In the genomic region with DNA sequence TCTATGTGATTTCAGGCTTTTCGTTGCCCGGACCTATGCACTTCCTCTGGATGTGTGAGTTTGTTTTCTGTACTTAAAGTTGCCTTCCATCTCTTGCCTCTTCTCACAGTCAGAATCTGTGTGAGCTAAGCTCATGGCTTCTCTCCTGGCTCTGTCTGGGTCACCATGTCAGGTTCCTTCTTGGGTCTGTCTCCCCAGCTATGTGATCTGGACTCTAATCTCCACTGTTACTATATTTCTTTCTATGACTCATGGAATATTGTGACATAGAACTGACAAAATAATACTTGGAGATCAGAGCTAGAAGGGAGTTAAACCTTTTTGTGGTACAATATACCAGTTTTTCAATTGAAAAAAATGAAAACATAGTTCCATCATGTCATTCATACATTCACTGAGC, we compare ENCODE assay signal across 20 cellular contexts.
DNase-seq lines count a peak whose midpoint lies in the region; ATAC-seq and TF ChIP-seq lines count a peak whose summit lies in the region.
"Had no signal": no experiment of that assay in that cellular context is flagged by ENCODE, and none has a peak within 500 bp of the region (broad histone marks: within the 10 kb centered on the region; RNA-seq: fewer than 3 reads in every experiment).

No MANE protein-coding gene starts in this region.

- H3K4me3 Mint-ChIP-seq in T-helper 2 cell treated with Interferon-gamma antibody and Interleukin-4, amounts not matched to agents 5 μg/mL and 100 μg/mL, for 36 hours, result no peak overlapping the region
- H3K4me3 Mint-ChIP-seq: CD4-positive, alpha-beta T cell had no signal

- no peaks in the 10 kb centered on the region for H3K9me3 ChIP-seq in osteoblast (ENCODE audit: low read depth, low read length)
- H3K9me3 ChIP-seq: neutrophil, spleen had no signal

- H3K36me3 Mint-ChIP-seq in T-helper 2 cell treated with Interferon-gamma antibody and Interleukin-4, amounts not matched to agents 5 μg/mL and 100 μg/mL, for 36 hours (ENCODE audit: low read depth), result peaks cover 4% of the 10 kb centered on the region

- no peaks in the 10 kb centered on the region for H3K36me3 ChIP-seq in osteoblast (ENCODE audit: insufficient read depth, low read length)
- H3K36me3 ChIP-seq: neutrophil, spleen, WERI-Rb-1 had no signal

- H3K27me3 Mint-ChIP-seq in T-helper 2 cell treated with Interferon-gamma antibody and Interleukin-4, amounts not matched to agents 5 μg/mL and 100 μg/mL, for 36 hours (ENCODE audit: low read depth), result peaks cover 11% of the 10 kb centered on the region

- peaks cover 3% of the 10 kb centered on the region for H3K4me1 Mint-ChIP-seq in T-helper 2 cell treated with Interferon-gamma antibody and Interleukin-4, amounts not matched to agents 5 μg/mL and 100 μg/mL, for 36 hours (ENCODE audit: low read depth)

- no peak overlapping the region for H3K27ac Mint-ChIP-seq in T-helper 2 cell treated with Interferon-gamma antibody and Interleukin-4, amounts not matched to agents 5 μg/mL and 100 μg/mL, for 36 hours
- H3K27ac Mint-ChIP-seq: CD4-positive, alpha-beta T cell had no signal

- peak overlapping the region; percentile 75 for H3K27ac ChIP-seq in osteoblast (ENCODE audit: low read depth, low read length)
- H3K27ac ChIP-seq: neutrophil, spleen, WERI-Rb-1 had no signal

- H3K4me2 ChIP-seq in osteoblast (ENCODE audit: insufficient read depth, low read length), result no peak overlapping the region

- H3K4me3 ChIP-seq in choroid plexus epithelial cell (ENCODE audit: low read depth, low read length) (no peak overlapping the region), osteoblast (ENCODE audit: insufficient read depth, low read length) (no peak overlapping the region)
- H3K4me3 ChIP-seq: spleen had no signal

- TF ChIP-seq CTCF in choroid plexus epithelial cell (conservative IDR thresholded peaks at IDR 0.05; ENCODE audit: low read depth, low read length) (no peak), osteoblast (IDR thresholded peaks at IDR 0.05; ENCODE audit: extremely low read depth, low read depth, low read length) (no peak)

- no peak overlapping the region for H2AFZ ChIP-seq in osteoblast (ENCODE audit: low read length)

- H4K20me1 ChIP-seq in osteoblast (ENCODE audit: insufficient read depth, low read length), result no peaks in the 10 kb centered on the region

- no peaks in the 10 kb centered on the region for H3K27me3 ChIP-seq in osteoblast (ENCODE audit: insufficient read depth, low read length)
- H3K27me3 ChIP-seq: neutrophil, spleen had no signal

- DNase-seq in GM03348 (ENCODE audit: low spot score), result peak; percentile 24
- DNase-seq in MV-4-11 (lab: John Stamatoyannopoulos, UW), result peak; percentile 46
- DNase-seq in choroid plexus epithelial cell (ENCODE audit: low read depth), result peak; percentile 78
- no peak for DNase-seq in osteoblast (ENCODE audit: insufficient read length, low spot score, missing footprints)
- DNase-seq in mucosa of gallbladder (ENCODE audit: low spot score), result no peak
- DNase-seq in T-helper 2 cell treated with Interferon-gamma antibody and Interleukin-4, amounts not matched to agents 5 μg/mL and 100 μg/mL, for 36 hours (ENCODE audit: low spot score), result no peak
- DNase-seq: activated CD4-positive, alpha-beta T cell treated with anti-CD3 and anti-CD28 coated beads, Interleukin-2, amount 50 U/mL, for 1 hour; activated gamma-delta T cell; CD4-positive, alpha-beta T cell; GF-D8; NCI-H1436 treated with DMSO at 0.1 percent for 48 hours; NCI-H510A; retina; spleen; stimulated activated CD4-positive, alpha-beta T cell treated with anti-CD3 and anti-CD28 coated beads, Interleukin-4, amount 100 ng/mL, for 1 hour; stimulated activated naive CD4-positive, alpha-beta T cell; T-helper 2 cell; WERI-Rb-1 had no signal

- H3K4me1 ChIP-seq in osteoblast (ENCODE audit: insufficient read depth, low read length), result peaks cover 54% of the 10 kb centered on the region
- H3K4me1 ChIP-seq: spleen had no signal

- peaks cover 12% of the 10 kb centered on the region for H3K9me3 Mint-ChIP-seq in T-helper 2 cell treated with Interferon-gamma antibody and Interleukin-4, amounts not matched to agents 5 μg/mL and 100 μg/mL, for 36 hours
- H3K9me3 Mint-ChIP-seq: CD4-positive, alpha-beta T cell had no signal

- ATAC-seq in GM18511 (IDR thresholded peaks at IDR 0.05; ENCODE audit: unreplicated experiment), result no peak

- H3K79me2 ChIP-seq in osteoblast (ENCODE audit: insufficient read depth, low read length), result no peaks in the 10 kb centered on the region

Comparison
In these comparisons a context has a peak if more than half of its experiments do, and no peak if none do; other contexts are left out.
1. DNase-seq: peak in GM03348 (single experiment), MV-4-11 (single experiment) and choroid plexus epithelial cell (single experiment); none in osteoblast (single experiment), mucosa of gallbladder (single experiment) and T-helper 2 cell treated with Interferon-gamma antibody and Interleukin-4, amounts not matched to agents 5 μg/mL and 100 μg/mL, for 36 hours (single experiment).